Comparison of ENCODE assay signal across 8 cellular contexts in the genomic region with DNA sequence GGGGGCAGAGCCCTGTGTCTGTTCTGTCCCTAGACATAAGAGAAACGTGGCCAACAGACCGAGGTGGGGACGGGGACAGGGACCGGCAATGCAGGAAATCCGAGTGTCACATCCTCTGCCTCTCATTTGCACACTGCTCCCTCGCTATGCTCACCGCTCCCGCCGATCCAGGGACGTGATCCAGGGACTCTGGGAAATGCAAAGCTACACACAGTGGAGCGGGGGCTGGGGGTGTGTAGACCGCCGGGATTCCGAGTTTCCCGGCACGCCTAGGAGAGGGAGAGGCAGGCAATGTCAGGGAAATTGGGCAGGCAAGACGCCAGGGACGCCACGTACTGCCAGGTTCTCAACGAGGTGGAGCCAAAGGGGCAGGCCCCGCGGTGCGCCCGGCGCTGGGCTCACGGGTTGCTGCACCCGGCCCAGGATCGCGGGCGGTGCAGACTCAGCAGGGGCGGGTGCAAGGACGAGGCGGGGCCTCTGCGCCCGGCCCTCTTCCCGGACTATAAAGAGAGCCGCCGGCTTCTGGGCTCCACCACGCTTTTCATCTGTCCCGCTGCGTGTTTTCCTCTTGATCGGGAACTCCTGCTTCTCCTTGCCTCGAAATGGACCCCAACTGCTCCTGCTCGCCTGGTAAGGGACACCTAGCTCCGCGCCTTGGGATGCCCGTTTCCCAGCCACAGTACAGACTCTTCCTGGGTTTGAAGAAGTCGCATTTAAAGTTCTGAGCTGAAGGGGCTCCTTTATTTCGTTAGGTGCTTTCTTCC. TPM values are rescaled to one million over a fixed set of nuclear protein-coding genes. Genes with fewer than 3 reads are reported as not detected.
DNase-seq lines count a peak whose midpoint lies in the region; ATAC-seq and TF ChIP-seq lines count a peak whose summit lies in the region.

A gene (plus strand): TSS at position 532 of the 764 bp plus-strand sequence. CDS start 71 bp downstream, at position 603.

- peak within 1 kb of the TSS; percentile 90 to 99 (median 96) for H3K4me2 ChIP-seq in BLaER1 treated with 17β-estradiol and CSF1 and Interleukin-3, amounts not matched to agents 10 nM and 100 nM

- peaks cover 27% of the 10 kb centered on the region for H3K4me1 Mint-ChIP-seq in dendritic cell treated with granulocyte-macrophage colony-stimulating factor and Interleukin-4, amounts not matched to agents 40 ng/mL and 50 ng/mL, for 4 days (ENCODE audit: low read depth)

- peaks cover 0 to 12% (median 0%) of the 10 kb centered on the region in 11 experiments; a peak in 4 of 22 replicates for H4K20me1 ChIP-seq in BLaER1 treated with 17β-estradiol and CSF1 and Interleukin-3, amounts not matched to agents 10 nM and 100 nM

- H3K27me3 ChIP-seq in BLaER1 treated with 17β-estradiol and CSF1 and Interleukin-3, amounts not matched to agents 10 nM and 100 nM, result peaks cover 3 to 10% (median 5%) of the 10 kb centered on the region in 11 experiments; a peak in 21 of 22 replicates
- H3K27me3 ChIP-seq in right lobe of liver, result no peaks in the 10 kb centered on the region

- H3K4me1 ChIP-seq in BLaER1 treated with 17β-estradiol and CSF1 and Interleukin-3, amounts not matched to agents 10 nM and 100 nM, result peaks cover 32 to 60% (median 53%) of the 10 kb centered on the region in 10 experiments
- H3K4me1 ChIP-seq in right lobe of liver, result peaks cover 0 to 21% (median 5%) of the 10 kb centered on the region in 4 donors

- intact Hi-C loops in dendritic cell treated with granulocyte-macrophage colony-stimulating factor and Interleukin-4, amounts not matched to agents 40 ng/mL and 50 ng/mL, for 4 days (cut with micrococcal nuclease), result no loop called here
- intact Hi-C loops in right lobe of liver (cut with DNase I), result no loop called here

- peaks cover 9 to 13% (median 11%) of the 10 kb centered on the region in 11 experiments; a peak in 21 of 22 replicates for H3K9me3 ChIP-seq in BLaER1 treated with 17β-estradiol and CSF1 and Interleukin-3, amounts not matched to agents 10 nM and 100 nM (replicated peaks in 1 of 11)
- H3K9me3 ChIP-seq in right lobe of liver, result no peaks in the 10 kb centered on the region

- peaks cover 9% of the 10 kb centered on the region for H3K36me3 Mint-ChIP-seq in dendritic cell treated with granulocyte-macrophage colony-stimulating factor and Interleukin-4, amounts not matched to agents 40 ng/mL and 50 ng/mL, for 4 days (ENCODE audit: low read depth)

- peak; percentile 87 for DNase-seq in NCI-H69 (lab: John Stamatoyannopoulos, UW)
- peak; percentile 78 to 86 for DNase-seq in activated CD4-positive, alpha-beta T cell treated with anti-CD3 and anti-CD28 coated beads, Interleukin-2, amount 50 U/mL, for 24 hours (ENCODE audit: low read depth in 1 of 2, low spot score in 1 of 2)
- DNase-seq in right lobe of liver, result peak; percentile 97 to 99 (median 97)
- DNase-seq in stimulated activated CD4-positive, alpha-beta T cell treated with anti-CD3 and anti-CD28 coated beads, Interleukin-4, amount 100 ng/mL, for 4 hours, result peak; percentile 84 to 90

- H3K36me3 ChIP-seq in BLaER1 treated with 17β-estradiol and CSF1 and Interleukin-3, amounts not matched to agents 10 nM and 100 nM, result peaks cover 0 to 12% (median 3%) of the 10 kb centered on the region in 11 experiments; a peak in 4 of 22 replicates
- H3K36me3 ChIP-seq in right lobe of liver, result peaks cover 0 to 5% (median 0%) of the 10 kb centered on the region in 4 donors

- H3K4me3 ChIP-seq in BLaER1 treated with 17β-estradiol and CSF1 and Interleukin-3, amounts not matched to agents 10 nM and 100 nM, result peak within 1 kb of the TSS; percentile 55 to 78 (median 71)
- H3K4me3 ChIP-seq in right lobe of liver, result peak within 1 kb of the TSS; percentile 54 to 82 (median 71)

- no peak for TF ChIP-seq CTCF in right lobe of liver (IDR thresholded peaks at IDR 0.05)

- ATAC-seq in GM19324 (IDR thresholded peaks at IDR 0.05; ENCODE audit: low FRiP score, unreplicated experiment) (peak; percentile 98), HG03460 (IDR thresholded peaks at IDR 0.05; ENCODE audit: unreplicated experiment) (peak; percentile 98), right lobe of liver (peak; percentile 78 to 90 (median 82))

- peak within 1 kb of the TSS; percentile 87 for H3K4me3 Mint-ChIP-seq in dendritic cell treated with granulocyte-macrophage colony-stimulating factor and Interleukin-4, amounts not matched to agents 40 ng/mL and 50 ng/mL, for 4 days

- peak within 1 kb of the TSS; percentile 75 to 92 (median 81) for H3K9ac ChIP-seq in BLaER1 treated with 17β-estradiol and CSF1 and Interleukin-3, amounts not matched to agents 10 nM and 100 nM

- 0% methylated on average over 16 of the region's 49 CpGs for WGBS in right lobe of liver (ENCODE audit: insufficient coverage, low coverage, low lambda C conversion rate, missing lambda C conversion rate)

- peak within 1 kb of the TSS; percentile 89 for H3K27ac Mint-ChIP-seq in dendritic cell treated with granulocyte-macrophage colony-stimulating factor and Interleukin-4, amounts not matched to agents 40 ng/mL and 50 ng/mL, for 4 days

- H3K27ac ChIP-seq in BLaER1 treated with 17β-estradiol and CSF1 and Interleukin-3, amounts not matched to agents 10 nM and 100 nM, result peak within 1 kb of the TSS; percentile 30 to 89 (median 80); a peak in 21 of 22 replicates
- H3K27ac ChIP-seq in right lobe of liver, result peak within 1 kb of the TSS; percentile 74 to 83 (median 76)

- peaks cover 28% of the 10 kb centered on the region for H3K27me3 Mint-ChIP-seq in dendritic cell treated with granulocyte-macrophage colony-stimulating factor and Interleukin-4, amounts not matched to agents 40 ng/mL and 50 ng/mL, for 4 days

- H3K9me3 Mint-ChIP-seq in dendritic cell treated with granulocyte-macrophage colony-stimulating factor and Interleukin-4, amounts not matched to agents 40 ng/mL and 50 ng/mL, for 4 days, result peaks cover 13% of the 10 kb centered on the region

- TF ChIP-seq POLR2A in right lobe of liver (IDR thresholded peaks at IDR 0.05), result peak; percentile 97

RNA-seq across cellular contexts. Expression of the gene that starts here (rescaled TPM):
- 1,000 to 10,000 TPM in 4 of 6 experiments, 100 to 1,000 TPM in 2; 808 to 2,440 (median 1,620) TPM for total RNA-seq in right lobe of liver

Comparison
In these comparisons a context has a peak if more than half of its experiments do, and no peak if none do; other contexts are left out.
1. Peak in every context shown above with its lines: DNase-seq, ATAC-seq, H3K4me3 ChIP-seq and H3K27ac ChIP-seq.